In genomic region chr17:40110457-40110856, GRCh38 we compare ENCODE assay signal across 8 cellular contexts. TPM values are rescaled to one million over a fixed set of nuclear protein-coding genes. Genes with fewer than 3 reads are reported as not detected.
DNase-seq lines count a peak whose midpoint lies in the region; ATAC-seq and TF ChIP-seq lines count a peak whose summit lies in the region.

No MANE protein-coding gene starts in this region.

- no peak for ATAC-seq in thoracic aorta (ENCODE audit: insufficient number of reproducible peaks, low FRiP score, low read depth)
- no peak for ATAC-seq in HG02642 (IDR thresholded peaks at IDR 0.05; ENCODE audit: poor library complexity, unreplicated experiment)
- no peak for ATAC-seq in GM21390 (IDR thresholded peaks at IDR 0.05; ENCODE audit: unreplicated experiment)

- 80 to 100% methylated on average over 1 of the region's 1 CpG for WGBS in mesodermal cell (ENCODE audit: insufficient coverage in 2 of 2), 2 experiments

- H3K27ac ChIP-seq in mesodermal cell (ENCODE audit: low read depth, low read length, severe bottlenecking), result peak overlapping the region; percentile 89
- H3K27ac ChIP-seq in thoracic aorta, result peak overlapping the region; percentile 88 to 97

- H3K4me3 ChIP-seq in mesodermal cell (ENCODE audit: extremely low read depth, insufficient read depth, low read length, poor library complexity, severe bottlenecking), result no peak overlapping the region
- H3K4me3 ChIP-seq in thoracic aorta, result peak overlapping the region; percentile 53

- H3K9me3 ChIP-seq in mesodermal cell (ENCODE audit: control insufficient read depth, low read length), result no peaks in the 10 kb centered on the region
- H3K9me3 ChIP-seq in thoracic aorta, result no peaks in the 10 kb centered on the region

- H3K36me3 ChIP-seq in mesodermal cell (ENCODE audit: control insufficient read depth, insufficient read depth, low read length), result no peaks in the 10 kb centered on the region
- H3K36me3 ChIP-seq in thoracic aorta, result no peaks in the 10 kb centered on the region

- no peaks in the 10 kb centered on the region for H3K27me3 ChIP-seq in thoracic aorta (replicated peaks; ENCODE audit: insufficient read depth)

- no peak for TF ChIP-seq CTCF in thoracic aorta (IDR thresholded peaks at IDR 0.05)

- H3K4me1 ChIP-seq in mesodermal cell (ENCODE audit: control insufficient read depth, insufficient read depth, low read length, poor library complexity, severe bottlenecking) (peaks cover 61% of the 10 kb centered on the region), thoracic aorta (ENCODE audit: control insufficient read depth in 1 of 2, low read depth in 2 of 2) (peaks cover 61 to 91% of the 10 kb centered on the region in 2 donors)

- peak; percentile 12 for DNase-seq in activated CD8-positive, alpha-beta memory T cell treated with anti-CD3 and anti-CD28 coated beads, Interleukin-2, amount 50 U/mL, for 4 hours
- DNase-seq in activated CD8-positive, alpha-beta memory T cell treated with anti-CD3 and anti-CD28 coated beads, Interleukin-2, amount 50 U/mL, for 48 hours, result no peak
- DNase-seq in cerebellum (ENCODE audit: low spot score) (peak; percentile 79), thoracic aorta (ENCODE audit: low spot score) (no peak)
- no peak for DNase-seq in stimulated activated CD4-positive, alpha-beta T cell treated with anti-CD3 and anti-CD28 coated beads, Interleukin-1b, Interleukin-23, amount 100 ng/mL, for 48 hours

RNA-seq across cellular contexts. Expression of gene NR1D1, which starts 10.1 kb away (rescaled TPM):
- total RNA-seq in cerebellum (0.54 TPM), thoracic aorta (10 to 100 TPM; 10.3 to 29.1 TPM)
- polyA plus RNA-seq in mesodermal cell (2013, experiment 1 of 2), result 8.1 TPM
- 6.0 TPM for polyA plus RNA-seq in mesodermal cell (2013, experiment 2 of 2)

RNA-seq across cellular contexts. Expression of gene MSL1, which starts 11.3 kb away (rescaled TPM):
- total RNA-seq in cerebellum, result 84.8 TPM
- polyA plus RNA-seq in mesodermal cell (2013, experiment 1 of 2), result 81.0 TPM
- polyA plus RNA-seq in mesodermal cell (2013, experiment 2 of 2), result 79.8 TPM
- 100 to 1,000 TPM in 1 of 2 donors, 10 to 100 TPM in 1; 69.3 to 107 TPM for total RNA-seq in thoracic aorta

RNA-seq across cellular contexts. Expression of gene CASC3, which starts 29.9 kb away (rescaled TPM):
- total RNA-seq in cerebellum, result 58.4 TPM
- 75.2 TPM for polyA plus RNA-seq in mesodermal cell (2013, experiment 1 of 2)
- 72.6 TPM for polyA plus RNA-seq in mesodermal cell (2013, experiment 2 of 2)
- total RNA-seq in thoracic aorta, result 100 to 1,000 TPM in 1 of 2 donors, 10 to 100 TPM in 1; 81.8 to 108 TPM

RNA-seq across cellular contexts. Expression of gene THRA, which starts 47.7 kb away (rescaled TPM):
- 69.7 TPM for total RNA-seq in cerebellum
- 20.7 TPM for polyA plus RNA-seq in mesodermal cell (2013, experiment 1 of 2)
- polyA plus RNA-seq in mesodermal cell (2013, experiment 2 of 2), result 21.5 TPM
- 10 to 100 TPM; 64.8 to 75.0 TPM for total RNA-seq in thoracic aorta

RNA-seq across cellular contexts. Expression of gene MED24, which starts 56.2 kb away (rescaled TPM):
- total RNA-seq in cerebellum (75.9 TPM), thoracic aorta (10 to 100 TPM; 72.0 to 82.9 TPM)
- polyA plus RNA-seq in mesodermal cell (2013, experiment 1 of 2), result 73.9 TPM
- polyA plus RNA-seq in mesodermal cell (2013, experiment 2 of 2), result 73.6 TPM

Comparison
In these comparisons a context has a peak if more than half of its experiments do, and no peak if none do; other contexts are left out.
1. DNase-seq: peak in activated CD8-positive, alpha-beta memory T cell treated with anti-CD3 and anti-CD28 coated beads, Interleukin-2, amount 50 U/mL, for 4 hours (single experiment) and cerebellum (single experiment); none in activated CD8-positive, alpha-beta memory T cell treated with anti-CD3 and anti-CD28 coated beads, Interleukin-2, amount 50 U/mL, for 48 hours (single experiment), thoracic aorta (single experiment) and stimulated activated CD4-positive, alpha-beta T cell treated with anti-CD3 and anti-CD28 coated beads, Interleukin-1b, Interleukin-23, amount 100 ng/mL, for 48 hours (single experiment).